ENCODE assay signal across 9 cellular contexts in the genomic region with DNA sequence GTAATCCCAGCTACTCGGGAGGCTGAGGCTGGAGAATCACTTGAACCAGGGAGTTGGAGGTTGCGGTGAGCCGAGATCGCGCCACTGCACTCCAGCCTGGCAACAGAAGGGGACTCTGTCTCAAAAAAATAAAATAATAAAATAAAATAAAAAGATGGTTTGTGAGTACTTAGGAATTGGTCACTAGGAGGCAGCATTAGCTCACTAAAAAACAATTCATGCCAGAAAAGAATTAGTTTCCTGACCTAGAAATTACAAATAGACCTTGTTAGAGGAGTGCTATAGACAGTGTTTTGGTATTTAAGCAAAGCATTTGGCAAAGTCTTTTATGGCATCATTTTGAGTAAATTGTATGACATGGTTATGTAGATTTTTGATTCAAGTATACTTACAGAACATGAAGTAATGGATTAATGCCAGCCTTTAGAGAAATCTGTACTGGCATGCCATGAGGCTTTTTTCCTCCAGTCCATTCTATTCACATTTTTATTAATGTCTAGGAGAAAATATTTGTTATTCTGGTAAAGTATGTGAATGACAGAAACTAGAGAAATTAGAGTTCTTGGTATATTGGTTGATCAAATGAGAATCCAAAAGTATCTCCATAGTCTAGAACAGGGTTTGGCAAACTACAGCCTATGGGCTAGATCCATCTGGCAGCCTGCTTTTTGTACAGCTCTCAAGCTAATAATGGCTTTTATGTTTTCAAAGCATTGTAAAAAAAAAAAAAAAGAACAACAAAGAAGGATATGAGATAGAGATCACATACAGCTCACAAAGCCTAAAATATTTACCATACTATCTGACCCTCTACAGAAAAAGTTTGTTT.
A peak's percentile ranks its signal among the peaks of the same experiment; 100 is the strongest.
DNase-seq lines count a peak whose midpoint lies in the region; ATAC-seq and TF ChIP-seq lines count a peak whose summit lies in the region.
"Had no signal": no experiment of that assay in that cellular context is flagged by ENCODE, and none has a peak within 500 bp of the region (broad histone marks: within the 10 kb centered on the region; RNA-seq: fewer than 3 reads in every experiment).

No MANE protein-coding gene starts in this region.

- no peak overlapping the region for H2AFZ ChIP-seq in mammary epithelial cell (ENCODE audit: low read depth, low read length)

- H2BK5ac ChIP-seq in mesendoderm (ENCODE audit: low read length), result no peak overlapping the region

- H3K4me1 ChIP-seq in mammary epithelial cell (ENCODE audit: insufficient read depth, low read length), result no peaks in the 10 kb centered on the region
- no peaks in the 10 kb centered on the region for H3K4me1 ChIP-seq in mesendoderm (ENCODE audit: control insufficient read depth, low read depth, low read length)

- H3K9ac ChIP-seq in mammary epithelial cell (ENCODE audit: insufficient read depth, low read length), result no peak overlapping the region
- H3K9ac ChIP-seq in mesendoderm (ENCODE audit: low read length), result no peak overlapping the region

- no peak overlapping the region for H3K4me3 ChIP-seq in mammary epithelial cell (replicated peaks in 1 of 3; ENCODE audit: insufficient read depth in 1 of 3, low read depth in 2 of 3, low read length in 3 of 3)
- H3K4me3 ChIP-seq in mesendoderm (ENCODE audit: low read length), result no peak overlapping the region
- H3K4me3 ChIP-seq in lower leg skin (ENCODE audit: low read depth, poor library complexity, severe bottlenecking), result no peak overlapping the region

- H3K4ac ChIP-seq in mesendoderm (ENCODE audit: low read depth, low read length), result no peak overlapping the region

- CTCF ChIA-PET in mammary epithelial cell (lab: Charles Lee; ENCODE audit: low non-redundant PET), result interaction anchor here (0.5 to 0.6 kb wide), 4 partner anchors 139 to 1503 kb away, joined by 3 to 18 read pairs (median 4); no protein-coding TSS in a partner anchor

- H3K27me3 ChIP-seq in mammary epithelial cell (ENCODE audit: insufficient read depth, low read length) (no peaks in the 10 kb centered on the region), mesendoderm (ENCODE audit: insufficient read depth, low read length, poor library complexity) (no peaks in the 10 kb centered on the region)

- ATAC-seq in GM21447 (IDR thresholded peaks at IDR 0.05; ENCODE audit: unreplicated experiment), result no peak

- H3K23ac ChIP-seq in mesendoderm (ENCODE audit: low read length), result no peak overlapping the region

- intact Hi-C loops in mammary epithelial cell (cut with micrococcal nuclease) (loop anchor here (1.0 to 10.0 kb wide), 8 partner anchors 78 to 1183 kb away; no protein-coding TSS in a partner anchor), lower leg skin (cut with DNase I; ENCODE audit: low total_unique reads) (no loop called here)

- H3K79me2 ChIP-seq in mammary epithelial cell (ENCODE audit: insufficient read depth, low read length), result no peaks in the 10 kb centered on the region
- no peaks in the 10 kb centered on the region for H3K79me2 ChIP-seq in mesendoderm (ENCODE audit: control insufficient read depth, insufficient read depth, low read length)

- in situ Hi-C loops in mammary epithelial cell (cut with MboI; ENCODE audit: low sequenced_read_pairs in 2 of 2), result loop anchor here in 1 of 2 donors (5.0 kb wide), 1 partner anchor 468 kb away; no protein-coding TSS in a partner anchor

- H3K56ac ChIP-seq in mesendoderm (ENCODE audit: low read length), result no peak overlapping the region

- H3K4me2 ChIP-seq in mammary epithelial cell (ENCODE audit: insufficient read depth, low read depth, low read length) (no peak overlapping the region), mesendoderm (ENCODE audit: low read length) (no peak overlapping the region)

- DNase-seq in DMS114 treated with DMSO at 0.1 percent for 48 hours (lab: John Stamatoyannopoulos, UW; ENCODE audit: unreplicated experiment) (peak; percentile 48), M059J (ENCODE audit: low read depth) (peak; percentile 33), mammary epithelial cell (peak; percentile 36), mesendoderm (peak; percentile 46), NCI-H1417 treated with DMSO at 0.1 percent for 48 hours (lab: John Stamatoyannopoulos, UW) (no peak), lower leg skin (ENCODE audit: low spot score in 2 of 2) (no peak), NCI-H774 (lab: John Stamatoyannopoulos, UW) (no peak)
- DNase-seq: activated CD4-positive, CD25-positive, alpha-beta regulatory T cell treated with anti-CD3 and anti-CD28 coated beads, Interleukin-2, amount 50 U/mL, for 72 hours had no signal

- H4K5ac ChIP-seq in mesendoderm (ENCODE audit: low read length), result no peak overlapping the region

- H4K20me1 ChIP-seq in mammary epithelial cell (ENCODE audit: insufficient read depth, low read length), result no peaks in the 10 kb centered on the region

- H2BK15ac ChIP-seq in mesendoderm (replicated peaks; ENCODE audit: low read depth), result no peak overlapping the region

- H3K9me3 ChIP-seq in mammary epithelial cell (replicated peaks; ENCODE audit: insufficient read depth, low read length), result no peaks in the 10 kb centered on the region

- H3K36me3 ChIP-seq in mammary epithelial cell (ENCODE audit: insufficient read depth, low read length), result no peaks in the 10 kb centered on the region
- no peaks in the 10 kb centered on the region for H3K36me3 ChIP-seq in mesendoderm (ENCODE audit: control insufficient read depth, insufficient read depth, low read length)

- H3K27ac ChIP-seq in mammary epithelial cell (ENCODE audit: insufficient read depth, low read depth, low read length) (no peak overlapping the region), mesendoderm (ENCODE audit: low read depth, low read length) (no peak overlapping the region)

- no peak overlapping the region for H2AK5ac ChIP-seq in mesendoderm (ENCODE audit: low read length)

- no peaks in the 10 kb centered on the region for H3K79me1 ChIP-seq in mesendoderm (ENCODE audit: low read length)

- H4K8ac ChIP-seq in mesendoderm (ENCODE audit: low read depth, low read length), result no peak overlapping the region

- 14% methylated on average over 1 of the region's 5 CpGs for WGBS in mammary epithelial cell (ENCODE audit: low coverage, missing lambda C conversion rate)
- no CpG with 5 or more reads among the region's 5 CpGs for WGBS in mesendoderm (ENCODE audit: extremely low coverage, insufficient coverage, low lambda C conversion rate)
- 63 to 67% methylated on average over 5 of the region's 5 CpGs for WGBS in lower leg skin, 2 donors

- dilution Hi-C loops in mammary epithelial cell (cut with HindIII; ENCODE audit: low sequenced_read_pairs), result no loop called here

- TF ChIP-seq POLR2A in lower leg skin (IDR thresholded peaks at IDR 0.05), result no peak

- H3K18ac ChIP-seq in mesendoderm (ENCODE audit: low read length), result no peak overlapping the region

- no peak overlapping the region for H2BK120ac ChIP-seq in mesendoderm (ENCODE audit: low read depth, low read length)

- TF ChIP-seq CTCF in mammary epithelial cell (conservative IDR thresholded peaks at IDR 0.05 in 1 of 2, IDR thresholded peaks at IDR 0.05 in 1 of 2; ENCODE audit: extremely low read depth in 1 of 2, insufficient read depth in 1 of 2, low read depth in 1 of 2, low read length in 2 of 2), result peak; percentile 16 to 49
- TF ChIP-seq CTCF in lower leg skin (IDR thresholded peaks at IDR 0.05), result no peak

- no TSS peak for BruUV-seq in mammary epithelial cell (replicated peaks; lab: Mats Ljungman, UMichigan)

Comparison
In these comparisons a context has a peak if more than half of its experiments do, and no peak if none do; other contexts are left out.
1. DNase-seq: peak in DMS114 treated with DMSO at 0.1 percent for 48 hours (single experiment), M059J (single experiment), mammary epithelial cell (single experiment) and mesendoderm (single experiment); none in NCI-H1417 treated with DMSO at 0.1 percent for 48 hours (single experiment), lower leg skin (0 of 2) and NCI-H774 (single experiment).
2. CTCF ChIP-seq: peak in mammary epithelial cell (2 of 2); none in lower leg skin (0 of 3).